1 cellular context compared by ENCODE assay signal in genomic region chr3:190001426-190001825, GRCh38.
TF ChIP-seq lines count a peak whose summit lies in the region.

No MANE protein-coding gene starts in this region.

TF ChIP-seq in H1, 55 proteins besides CTCF, POLR2A, EP300 and RAD21:
- TF ChIP-seq CTBP2 (IDR thresholded peaks at IDR 0.05; ENCODE audit: borderline replicate concordance, insufficient read depth, insufficient read length, low read length) (no peak), SP1 (IDR thresholded peaks at IDR 0.05; ENCODE audit: low read depth, low read length) (no peak), JUND (IDR thresholded peaks at IDR 0.05; ENCODE audit: low read length) (no peak), CEBPB (IDR thresholded peaks at IDR 0.05; ENCODE audit: low read depth, low read length) (no peak), SAP30 (IDR thresholded peaks at IDR 0.05; ENCODE audit: insufficient read depth, insufficient replicate concordance, low read length) (no peak), RXRA (IDR thresholded peaks at IDR 0.05; ENCODE audit: insufficient read depth, low read depth, low read length) (no peak), YY1 (IDR thresholded peaks at IDR 0.05; ENCODE audit: low read depth, low read length) (no peak), RBBP5 (IDR thresholded peaks at IDR 0.05; ENCODE audit: borderline replicate concordance, low read depth, low read length) (no peak), BRCA1 (IDR thresholded peaks at IDR 0.05; ENCODE audit: low read depth, low read length) (no peak), CBX8 (IDR thresholded peaks at IDR 0.05; ENCODE audit: borderline replicate concordance, low read depth, low read length) (no peak), BCL11A (IDR thresholded peaks at IDR 0.05; ENCODE audit: low read depth in 2 of 2, low read length in 2 of 2) (no peak), CBX5 (IDR thresholded peaks at IDR 0.05; ENCODE audit: low read depth, low read length) (no peak), NRF1 (IDR thresholded peaks at IDR 0.05; ENCODE audit: low read depth, low read length) (no peak), TCF12 (IDR thresholded peaks at IDR 0.05; ENCODE audit: low read depth, low read length) (no peak), HDAC2 (IDR thresholded peaks at IDR 0.05; ENCODE audit: borderline replicate concordance in 1 of 2, low read depth in 2 of 2, low read length in 2 of 2) (no peak), JUN (IDR thresholded peaks at IDR 0.05; ENCODE audit: low read depth, low read length) (no peak), SP2 (IDR thresholded peaks at IDR 0.05; ENCODE audit: low read length) (no peak), KDM4A (IDR thresholded peaks at IDR 0.05; ENCODE audit: low read depth, low read length, severe bottlenecking) (no peak), HDAC6 (IDR thresholded peaks at IDR 0.05; ENCODE audit: low read depth, low read length) (no peak)
